ENCODE assay signal across 29 cellular contexts in genomic region chr1:31867546-31867945, GRCh38. TPM values are rescaled to one million over a fixed set of nuclear protein-coding genes. Genes with fewer than 3 reads are reported as not detected.
"Had no signal": no experiment of that assay in that cellular context is flagged by ENCODE, and none has a peak within 500 bp of the region (broad histone marks: within the 10 kb centered on the region; RNA-seq: fewer than 3 reads in every experiment).

No MANE protein-coding gene starts in this region.

- ATAC-seq: heart right ventricle, pancreas, right lobe of liver, upper lobe of right lung had no signal

- H3K36me3 Mint-ChIP-seq: mesothelial cell of epicardium, naive B cell had no signal

- H3K4me3 Mint-ChIP-seq: mesothelial cell of epicardium; nephron; neural crest cell; stimulated activated naive CD8-positive, alpha-beta T cell treated with anti-CD3 and anti-CD28 coated beads, Interleukin-15, Interleukin-2, amounts not matched to agents 100 ng/mL and 50 ng/mL, for 24 hours had no signal

- FAIRE-seq: pancreas, urothelium cell line had no signal

- H3K27ac Mint-ChIP-seq: mesothelial cell of epicardium; nephron; stimulated activated naive CD8-positive, alpha-beta T cell treated with anti-CD3 and anti-CD28 coated beads, Interleukin-15, Interleukin-2, amounts not matched to agents 100 ng/mL and 50 ng/mL, for 24 hours had no signal

- H3K27me3 ChIP-seq: heart right ventricle, hepatocyte, pancreas, right atrium auricular region, right lobe of liver, suprapubic skin, tibial artery, upper lobe of right lung had no signal

- H3K4me2 ChIP-seq: hepatocyte, smooth muscle cell had no signal

- H2AFZ ChIP-seq: hepatocyte had no signal

- H3K4me1 ChIP-seq: heart right ventricle, left ventricle myocardium inferior, pancreas, right atrium auricular region, right lobe of liver, suprapubic skin, tibial artery, upper lobe of right lung had no signal

- H3K36me3 ChIP-seq: heart right ventricle, left ventricle myocardium inferior, pancreas, right atrium auricular region, right lobe of liver, suprapubic skin, thoracic aorta, tibial artery, upper lobe of right lung had no signal

- H3K4me1 Mint-ChIP-seq: mesothelial cell of epicardium, nephron had no signal

- H3K4me3 ChIP-seq: heart right ventricle, hepatocyte, left ventricle myocardium inferior, lung, pancreas, right atrium auricular region, right lobe of liver, smooth muscle cell, suprapubic skin, thoracic aorta, tibial artery, upper lobe of right lung had no signal

- H3K27me3 Mint-ChIP-seq: naive B cell; stimulated activated naive CD8-positive, alpha-beta T cell treated with anti-CD3 and anti-CD28 coated beads, Interleukin-15, Interleukin-2, amounts not matched to agents 100 ng/mL and 50 ng/mL, for 24 hours had no signal

- H3K79me2 ChIP-seq: hepatocyte had no signal

- DNase-seq: heart right ventricle; islet precursor cell; left ventricle myocardium inferior; mesendoderm; naive B cell; nucleus accumbens; pancreas; posterior cingulate gyrus; stimulated activated CD4-positive, alpha-beta T cell treated with anti-CD3 and anti-CD28 coated beads, Interleukin-1b, Interleukin-23, amount 100 ng/mL, for 48 hours; stimulated activated CD4-positive, alpha-beta T cell treated with anti-CD3 and anti-CD28 coated beads, Interleukin-2, amount 100 ng/mL, for 48 hours; stimulated activated CD4-positive, alpha-beta T cell treated with anti-CD3 and anti-CD28 coated beads, Interleukin-4, amount 100 ng/mL, for 4 hours; stimulated activated CD8-positive, alpha-beta memory T cell treated with anti-CD3 and anti-CD28 coated beads, Interleukin-4, amount 100 ng/mL, for 48 hours; stimulated activated naive CD4-positive, alpha-beta T cell; tibial artery; trophoblast cell; upper lobe of right lung had no signal

- H3K9me3 Mint-ChIP-seq: mesothelial cell of epicardium; naive B cell; neural crest cell; stimulated activated naive CD8-positive, alpha-beta T cell treated with anti-CD3 and anti-CD28 coated beads, Interleukin-15, Interleukin-2, amounts not matched to agents 100 ng/mL and 50 ng/mL, for 24 hours had no signal

- H3K9me3 ChIP-seq: left ventricle myocardium inferior, pancreas, right atrium auricular region, right lobe of liver, suprapubic skin, thoracic aorta, tibial artery, upper lobe of right lung had no signal

- H3K27ac ChIP-seq: heart right ventricle, hepatocyte, left ventricle myocardium inferior, pancreas, right atrium auricular region, right lobe of liver, suprapubic skin, thoracic aorta, tibial artery, upper lobe of right lung had no signal

RNA-seq across cellular contexts. Expression of gene SPOCD1, which starts 51.7 kb away (rescaled TPM):
- total RNA-seq: left ventricle myocardium inferior, skeletal muscle tissue had no signal
